31 cellular contexts compared by ENCODE assay signal in the genomic region with DNA sequence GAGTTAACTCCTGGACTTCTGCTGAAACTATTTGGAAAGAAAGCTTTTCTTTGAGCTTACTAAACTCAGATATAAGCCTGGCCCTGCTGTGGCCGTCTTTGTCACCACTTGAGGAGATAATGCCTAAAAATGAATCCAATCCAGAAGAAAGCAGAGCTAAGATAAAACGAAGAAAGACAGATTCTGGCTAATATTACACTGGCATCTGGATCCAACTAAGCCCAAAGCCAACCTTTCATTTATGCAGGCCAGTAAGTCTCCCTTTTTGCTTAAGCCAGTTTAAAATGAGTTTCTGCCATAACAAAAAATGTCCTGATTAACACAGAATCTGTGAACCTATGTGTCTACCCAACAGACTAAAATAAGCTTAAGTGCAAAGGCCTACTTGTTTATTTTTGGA.
"Had no signal": no experiment of that assay in that cellular context is flagged by ENCODE, and none has a peak within 500 bp of the region (broad histone marks: within the 10 kb centered on the region; RNA-seq: fewer than 3 reads in every experiment).

No MANE protein-coding gene starts in this region.

- H3K27me3 Mint-ChIP-seq: activated CD4-positive, alpha-beta memory T cell treated with anti-CD3 and anti-CD28 coated beads, Interleukin-2, amount 10 ng/mL, durations not matched to agents 7 days and 5 days; activated CD4-positive, alpha-beta T cell treated with anti-CD3 and anti-CD28 coated beads, Interleukin-2, amount 10 ng/mL, durations not matched to agents 7 days and 5 days; activated naive CD4-positive, alpha-beta T cell treated with anti-CD3 and anti-CD28 coated beads, Interleukin-2, amount 10 ng/mL, durations not matched to agents 7 days and 5 days; activated naive CD8-positive, alpha-beta T cell treated with anti-CD3 and anti-CD28 coated beads, Interleukin-2, amount 10 ng/mL, durations not matched to agents 7 days and 5 days; activated T-cell treated with anti-CD3 and anti-CD28 coated beads, Interleukin-2, amount 50 U/mL, for 24 hours; central memory CD8-positive, alpha-beta T cell; dendritic cell treated with granulocyte-macrophage colony-stimulating factor and Interleukin-4, amounts not matched to agents 40 ng/mL and 50 ng/mL, for 4 days; naive thymus-derived CD8-positive, alpha-beta T cell; stimulated activated naive CD8-positive, alpha-beta T cell treated with anti-CD3 and anti-CD28 coated beads, Interleukin-15, Interleukin-2, amounts not matched to agents 100 ng/mL and 50 ng/mL, for 24 hours had no signal

- H3K9me3 ChIP-seq: esophagus squamous epithelium, neutrophil, sigmoid colon, thoracic aorta, vagina had no signal

- DNase-seq: activated CD4-positive, alpha-beta memory T cell treated with anti-CD3 and anti-CD28 coated beads, Interleukin-2, amount 10 ng/mL, durations not matched to agents 7 days and 5 days; activated CD4-positive, alpha-beta T cell treated with anti-CD3 and anti-CD28 coated beads for 1 hour; activated CD4-positive, alpha-beta T cell treated with anti-CD3 and anti-CD28 coated beads, Interleukin-2, amount 10 ng/mL, durations not matched to agents 7 days and 5 days; activated CD8-positive, alpha-beta memory T cell treated with anti-CD3 and anti-CD28 coated beads, Interleukin-2, amount 50 U/mL, for 48 hours; activated gamma-delta T cell; activated naive CD4-positive, alpha-beta T cell treated with anti-CD3 and anti-CD28 coated beads, Interleukin-2, amount 10 ng/mL, durations not matched to agents 7 days and 5 days; activated naive CD8-positive, alpha-beta T cell treated with anti-CD3 and anti-CD28 coated beads, Interleukin-2, amount 10 ng/mL, durations not matched to agents 7 days and 5 days; activated T-cell treated with anti-CD3 and anti-CD28 coated beads, Interleukin-2, amount 50 U/mL, for 24 hours; brain microvascular endothelial cell; effector CD4-positive, alpha-beta T cell; esophagus squamous epithelium; head of caudate nucleus; hippocampal formation; kidney; left colon; mammary epithelial cell; midbrain; naive thymus-derived CD8-positive, alpha-beta T cell; sigmoid colon; small intestine; stimulated activated CD4-positive, alpha-beta T cell treated with anti-CD3 and anti-CD28 coated beads, Interleukin-4, amount 100 ng/mL, for 24 hours; T-helper 2 cell; trophoblast cell had no signal

- ATAC-seq: left colon; naive thymus-derived CD8-positive, alpha-beta T cell; stimulated activated effector memory CD8-positive, alpha-beta T cell treated with anti-CD3 and anti-CD28 coated beads, Interleukin-12 subunit alpha, Interleukin-12 subunit beta, amount 100 ng/mL, for 72 hours had no signal

- H3K9me3 Mint-ChIP-seq: activated CD4-positive, alpha-beta memory T cell treated with anti-CD3 and anti-CD28 coated beads, Interleukin-2, amount 10 ng/mL, durations not matched to agents 7 days and 5 days; activated CD4-positive, alpha-beta T cell treated with anti-CD3 and anti-CD28 coated beads, Interleukin-2, amount 10 ng/mL, durations not matched to agents 7 days and 5 days; activated naive CD4-positive, alpha-beta T cell treated with anti-CD3 and anti-CD28 coated beads, Interleukin-2, amount 10 ng/mL, durations not matched to agents 7 days and 5 days; activated naive CD8-positive, alpha-beta T cell treated with anti-CD3 and anti-CD28 coated beads, Interleukin-2, amount 10 ng/mL, durations not matched to agents 7 days and 5 days; activated T-cell treated with anti-CD3 and anti-CD28 coated beads, Interleukin-2, amount 50 U/mL, for 24 hours; central memory CD8-positive, alpha-beta T cell; dendritic cell treated with granulocyte-macrophage colony-stimulating factor and Interleukin-4, amounts not matched to agents 40 ng/mL and 50 ng/mL, for 4 days; naive thymus-derived CD8-positive, alpha-beta T cell; stimulated activated effector memory CD8-positive, alpha-beta T cell treated with anti-CD3 and anti-CD28 coated beads, Interleukin-12 subunit alpha, Interleukin-12 subunit beta, amount 100 ng/mL, for 72 hours; stimulated activated naive CD8-positive, alpha-beta T cell treated with anti-CD3 and anti-CD28 coated beads, Interleukin-15, Interleukin-2, amounts not matched to agents 100 ng/mL and 50 ng/mL, for 24 hours had no signal

- H3K4me1 Mint-ChIP-seq: activated CD4-positive, alpha-beta memory T cell treated with anti-CD3 and anti-CD28 coated beads, Interleukin-2, amount 10 ng/mL, durations not matched to agents 7 days and 5 days; activated CD4-positive, alpha-beta T cell treated with anti-CD3 and anti-CD28 coated beads, Interleukin-2, amount 10 ng/mL, durations not matched to agents 7 days and 5 days; activated naive CD4-positive, alpha-beta T cell treated with anti-CD3 and anti-CD28 coated beads, Interleukin-2, amount 10 ng/mL, durations not matched to agents 7 days and 5 days; activated naive CD8-positive, alpha-beta T cell treated with anti-CD3 and anti-CD28 coated beads, Interleukin-2, amount 10 ng/mL, durations not matched to agents 7 days and 5 days had no signal

- H3K27ac Mint-ChIP-seq: activated CD4-positive, alpha-beta memory T cell treated with anti-CD3 and anti-CD28 coated beads, Interleukin-2, amount 10 ng/mL, durations not matched to agents 7 days and 5 days; activated CD4-positive, alpha-beta T cell treated with anti-CD3 and anti-CD28 coated beads, Interleukin-2, amount 10 ng/mL, durations not matched to agents 7 days and 5 days; activated naive CD4-positive, alpha-beta T cell treated with anti-CD3 and anti-CD28 coated beads, Interleukin-2, amount 10 ng/mL, durations not matched to agents 7 days and 5 days; activated naive CD8-positive, alpha-beta T cell treated with anti-CD3 and anti-CD28 coated beads, Interleukin-2, amount 10 ng/mL, durations not matched to agents 7 days and 5 days; activated T-cell treated with anti-CD3 and anti-CD28 coated beads, Interleukin-2, amount 50 U/mL, for 24 hours; dendritic cell treated with granulocyte-macrophage colony-stimulating factor and Interleukin-4, amounts not matched to agents 40 ng/mL and 50 ng/mL, for 4 days; stimulated activated effector memory CD8-positive, alpha-beta T cell treated with anti-CD3 and anti-CD28 coated beads, Interleukin-12 subunit alpha, Interleukin-12 subunit beta, amount 100 ng/mL, for 72 hours; stimulated activated naive CD8-positive, alpha-beta T cell treated with anti-CD3 and anti-CD28 coated beads, Interleukin-15, Interleukin-2, amounts not matched to agents 100 ng/mL and 50 ng/mL, for 24 hours had no signal

- H3K4me3 Mint-ChIP-seq: activated CD4-positive, alpha-beta memory T cell treated with anti-CD3 and anti-CD28 coated beads, Interleukin-2, amount 10 ng/mL, durations not matched to agents 7 days and 5 days; activated CD4-positive, alpha-beta T cell treated with anti-CD3 and anti-CD28 coated beads, Interleukin-2, amount 10 ng/mL, durations not matched to agents 7 days and 5 days; activated naive CD4-positive, alpha-beta T cell treated with anti-CD3 and anti-CD28 coated beads, Interleukin-2, amount 10 ng/mL, durations not matched to agents 7 days and 5 days; activated naive CD8-positive, alpha-beta T cell treated with anti-CD3 and anti-CD28 coated beads, Interleukin-2, amount 10 ng/mL, durations not matched to agents 7 days and 5 days; activated T-cell treated with anti-CD3 and anti-CD28 coated beads, Interleukin-2, amount 50 U/mL, for 24 hours; central memory CD8-positive, alpha-beta T cell; dendritic cell treated with granulocyte-macrophage colony-stimulating factor and Interleukin-4, amounts not matched to agents 40 ng/mL and 50 ng/mL, for 4 days; naive thymus-derived CD8-positive, alpha-beta T cell; stimulated activated effector memory CD8-positive, alpha-beta T cell treated with anti-CD3 and anti-CD28 coated beads, Interleukin-12 subunit alpha, Interleukin-12 subunit beta, amount 100 ng/mL, for 72 hours; stimulated activated naive CD8-positive, alpha-beta T cell treated with anti-CD3 and anti-CD28 coated beads, Interleukin-15, Interleukin-2, amounts not matched to agents 100 ng/mL and 50 ng/mL, for 24 hours had no signal

- H3K36me3 ChIP-seq: thoracic aorta had no signal

- H3K4me1 ChIP-seq: vagina had no signal

- H3K27me3 ChIP-seq: brain microvascular endothelial cell, esophagus squamous epithelium, neutrophil, sigmoid colon, vagina had no signal

- H3K4me3 ChIP-seq: esophagus squamous epithelium, sigmoid colon, thoracic aorta, vagina had no signal

- H3K27ac ChIP-seq: brain microvascular endothelial cell, epithelial cell of prostate, esophagus squamous epithelium, neutrophil, sigmoid colon, thoracic aorta, vagina had no signal
